16 cellular contexts compared by ENCODE assay signal in genomic region chr3:179247289-179248020, GRCh38. TPM values are rescaled to one million over a fixed set of nuclear protein-coding genes. Genes with fewer than 3 reads are reported as not detected.
A peak's percentile ranks its signal among the peaks of the same experiment; 100 is the strongest.
DNase-seq lines count a peak whose midpoint lies in the region; ATAC-seq and TF ChIP-seq lines count a peak whose summit lies in the region.
"Had no signal": no experiment of that assay in that cellular context is flagged by ENCODE, and none has a peak within 500 bp of the region (broad histone marks: within the 10 kb centered on the region; RNA-seq: fewer than 3 reads in every experiment).

No MANE protein-coding gene starts in this region.

- DNase-seq in Kasumi-1 (lab: John Stamatoyannopoulos, UW) (peak; percentile 23 to 57), MV-4-11 (lab: John Stamatoyannopoulos, UW) (peak; percentile 58), cardiac fibroblast (ENCODE audit: low read depth in 2 of 2) (peak; percentile 8 to 36), upper lobe of right lung (no peak), NCI-H526 treated with DMSO at 0.1 percent for 48 hours (lab: John Stamatoyannopoulos, UW) (no peak), endodermal cell (no peak), neural progenitor cell (ENCODE audit: low spot score) (no peak)
- DNase-seq: CD4-positive, alpha-beta T cell; DMS53; NCI-H1048; NCI-H1436 treated with DMSO at 0.1 percent for 48 hours; NCI-H2081 treated with DMSO at 0.1 percent for 48 hours; NCI-H510A; Peyer's patch; SHP77 had no signal

- H3K36me3 Mint-ChIP-seq in endodermal cell (ENCODE audit: low read depth): peaks cover 30% of the 10 kb centered on the region
- peaks cover 6% of the 10 kb centered on the region for H3K36me3 Mint-ChIP-seq in neural progenitor cell

- H3K9ac ChIP-seq in endodermal cell (ENCODE audit: extremely low read depth, low read length, poor library complexity, severe bottlenecking): no peak overlapping the region
- H3K9ac ChIP-seq in neural progenitor cell: no peak overlapping the region

- H3K4me3 Mint-ChIP-seq in endodermal cell (no peak overlapping the region), neural progenitor cell (no peak overlapping the region)
- H3K4me3 Mint-ChIP-seq: B cell; CD4-positive, alpha-beta T cell had no signal

- H3K27ac ChIP-seq in upper lobe of right lung: no peak overlapping the region
- no peak overlapping the region for H3K27ac ChIP-seq in endodermal cell (ENCODE audit: low read depth, low read length)
- H3K27ac ChIP-seq in neural progenitor cell: no peak overlapping the region
- H3K27ac ChIP-seq: Peyer's patch had no signal

- H3K27me3 ChIP-seq in upper lobe of right lung (no peaks in the 10 kb centered on the region), endodermal cell (ENCODE audit: control insufficient read depth, insufficient read depth, low read length, poor library complexity, severe bottlenecking) (no peaks in the 10 kb centered on the region), neural progenitor cell (no peaks in the 10 kb centered on the region)
- H3K27me3 ChIP-seq: Peyer's patch had no signal

- H2AFZ ChIP-seq in neural progenitor cell (replicated peaks): no peak overlapping the region

- no peak overlapping the region for H3K27ac Mint-ChIP-seq in endodermal cell
- H3K27ac Mint-ChIP-seq in neural progenitor cell: no peak overlapping the region
- H3K27ac Mint-ChIP-seq: B cell; CD4-positive, alpha-beta T cell had no signal

- no peaks in the 10 kb centered on the region for H3F3A ChIP-seq in neural progenitor cell (ENCODE audit: low read depth)

- H3K9me3 ChIP-seq in upper lobe of right lung (no peaks in the 10 kb centered on the region), endodermal cell (ENCODE audit: control insufficient read depth, low read length) (no peaks in the 10 kb centered on the region), neural progenitor cell (ENCODE audit: low read depth) (no peaks in the 10 kb centered on the region)
- H3K9me3 ChIP-seq: Peyer's patch had no signal

- H3K79me2 ChIP-seq in neural progenitor cell (ENCODE audit: low read depth): no peaks in the 10 kb centered on the region

- H3K27me3 Mint-ChIP-seq in endodermal cell (ENCODE audit: insufficient read depth): no peaks in the 10 kb centered on the region
- H3K27me3 Mint-ChIP-seq in neural progenitor cell (ENCODE audit: insufficient read depth, low read depth): peaks cover 4% of the 10 kb centered on the region
- H3K27me3 Mint-ChIP-seq: B cell; CD4-positive, alpha-beta T cell had no signal

- WGBS in endodermal cell (ENCODE audit: insufficient coverage in 1 of 2, insufficient read length in 1 of 2), 2 experiments: 90 to 100% methylated on average over 2 to 3 of the region's 3 CpGs

- H3K9me3 Mint-ChIP-seq in endodermal cell (no peaks in the 10 kb centered on the region), neural progenitor cell (no peaks in the 10 kb centered on the region)
- H3K9me3 Mint-ChIP-seq: CD4-positive, alpha-beta T cell had no signal

- H3K4me3 ChIP-seq in cardiac fibroblast (replicated peaks in 1 of 2; ENCODE audit: low read depth in 2 of 2, low read length in 2 of 2) (no peak overlapping the region), upper lobe of right lung (no peak overlapping the region), endodermal cell (ENCODE audit: low read length) (no peak overlapping the region), neural progenitor cell (no peak overlapping the region)
- H3K4me3 ChIP-seq: Peyer's patch had no signal

- ATAC-seq in upper lobe of right lung: peak; percentile 41

- no peak for TF ChIP-seq CTCF in cardiac fibroblast (IDR thresholded peaks at IDR 0.05; ENCODE audit: low read depth, low read length)
- no peak for TF ChIP-seq CTCF in upper lobe of right lung (IDR thresholded peaks at IDR 0.05)
- TF ChIP-seq CTCF in endodermal cell (conservative IDR thresholded peaks at IDR 0.05): no peak
- TF ChIP-seq CTCF in neural progenitor cell (IDR thresholded peaks at IDR 0.05): no peak

- H3K4me1 Mint-ChIP-seq in endodermal cell (no peaks in the 10 kb centered on the region), neural progenitor cell (no peaks in the 10 kb centered on the region)
- H3K4me1 Mint-ChIP-seq: B cell had no signal

- intact Hi-C loops in upper lobe of right lung (cut with DNase I): no loop called here

- no peaks in the 10 kb centered on the region for H3K4me1 ChIP-seq in upper lobe of right lung
- H3K4me1 ChIP-seq in endodermal cell (ENCODE audit: control insufficient read depth, insufficient read depth, low read length): no peaks in the 10 kb centered on the region
- no peaks in the 10 kb centered on the region for H3K4me1 ChIP-seq in neural progenitor cell
- H3K4me1 ChIP-seq: Peyer's patch had no signal

- no peaks in the 10 kb centered on the region for H4K20me1 ChIP-seq in neural progenitor cell (ENCODE audit: low read depth)

- no peak overlapping the region for H3K4me2 ChIP-seq in neural progenitor cell

- H3K36me3 ChIP-seq in upper lobe of right lung (no peaks in the 10 kb centered on the region), endodermal cell (ENCODE audit: control insufficient read depth, insufficient read depth, low read length) (no peaks in the 10 kb centered on the region), neural progenitor cell (no peaks in the 10 kb centered on the region)
- H3K36me3 ChIP-seq: Peyer's patch had no signal

RNA-seq across cellular contexts. Expression of gene KCNMB3, which starts 3.5 kb away (rescaled TPM):
- 2.5 TPM for total RNA-seq in upper lobe of right lung
- total RNA-seq in endodermal cell: 1 to 10 TPM; 2.4 to 2.6 TPM
- 2.2 TPM for polyA plus RNA-seq in endodermal cell (2013, experiment 1 of 2)
- polyA plus RNA-seq in endodermal cell (2013, experiment 2 of 2): 1.9 TPM
- total RNA-seq in neural progenitor cell (ENCODE audit: low replicate concordance): 2.9 and 4.4 TPM in 2 replicates

Comparison
In these comparisons a context has a peak if more than half of its experiments do, and no peak if none do; other contexts are left out.
1. DNase-seq: peak in Kasumi-1 (2 of 2), MV-4-11 (single experiment) and cardiac fibroblast (2 of 2); none in upper lobe of right lung (single experiment), NCI-H526 treated with DMSO at 0.1 percent for 48 hours (single experiment), endodermal cell (single experiment) and neural progenitor cell (single experiment).